Comparison of ENCODE assay signal across 3 cellular contexts in the genomic region with DNA sequence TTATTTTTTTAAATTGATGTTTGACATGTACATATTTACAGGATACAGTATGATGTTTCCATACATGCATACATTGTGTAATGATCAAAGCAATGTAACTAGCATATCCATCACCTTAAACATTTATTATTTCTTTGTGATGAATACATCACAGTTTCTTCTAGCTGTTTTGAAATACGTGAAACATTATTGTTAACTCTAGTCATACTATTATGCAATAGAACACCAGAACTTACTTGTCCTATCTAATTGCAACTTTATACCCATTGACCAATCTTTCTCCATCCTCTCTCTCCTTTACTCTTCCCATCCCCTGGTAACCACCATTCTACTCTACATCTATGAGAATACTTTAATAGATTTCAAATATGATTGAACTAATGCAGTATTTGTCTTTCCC.
TF ChIP-seq lines count a peak whose summit lies in the region.

No MANE protein-coding gene starts in this region.

TF ChIP-seq in HepG2, 621 proteins besides CTCF, POLR2A, EP300 and RAD21:
- peak; percentile 55; the same call in 1 of the 2 replicates for TF ChIP-seq CEBPB (IDR thresholded peaks at IDR 0.05; ENCODE audit: borderline replicate concordance, low read depth, low read length)
- TF ChIP-seq HOXA5 (CRISPR knock-in tag; IDR thresholded peaks at IDR 0.05): no peak
- TF ChIP-seq ZNF83 (CRISPR knock-in tag; IDR thresholded peaks at IDR 0.05; ENCODE audit: borderline replicate concordance): no peak
- TF ChIP-seq, protein P1, sequence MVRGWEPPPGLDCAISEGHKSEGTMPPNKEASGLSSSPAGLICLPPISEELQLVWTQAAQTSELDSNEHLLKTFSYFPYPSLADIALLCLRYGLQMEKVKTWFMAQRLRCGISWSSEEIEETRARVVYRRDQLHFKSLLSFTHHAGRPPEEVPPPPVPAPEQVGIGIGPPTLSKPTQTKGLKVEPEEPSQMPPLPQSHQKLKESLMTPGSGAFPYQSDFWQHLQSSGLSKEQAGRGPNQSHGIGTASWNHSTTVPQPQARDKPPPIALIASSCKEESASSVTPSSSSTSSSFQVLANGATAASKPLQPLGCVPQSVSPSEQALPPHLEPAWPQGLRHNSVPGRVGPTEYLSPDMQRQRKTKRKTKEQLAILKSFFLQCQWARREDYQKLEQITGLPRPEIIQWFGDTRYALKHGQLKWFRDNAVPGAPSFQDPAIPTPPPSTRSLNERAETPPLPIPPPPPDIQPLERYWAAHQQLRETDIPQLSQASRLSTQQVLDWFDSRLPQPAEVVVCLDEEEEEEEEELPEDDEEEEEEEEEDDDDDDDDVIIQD (CRISPR knock-in tag; IDR thresholded peaks at IDR 0.05; ENCODE audit: low read depth): no peak
- TF ChIP-seq TEAD3 (CRISPR knock-in tag; optimal IDR thresholded peaks at IDR 0.05; ENCODE audit: borderline replicate concordance): no peak

TF ChIP-seq in IMR-90, 13 proteins besides CTCF, POLR2A, EP300 and RAD21:
- TF ChIP-seq MXI1 (IDR thresholded peaks at IDR 0.05; ENCODE audit: borderline replicate concordance, low read depth, low read length) (no peak), CEBPB (IDR thresholded peaks at IDR 0.05; ENCODE audit: low read depth, low read length) (peak; percentile 72), MAFK (IDR thresholded peaks at IDR 0.05; ENCODE audit: low read depth, low read length) (no peak)
- TF ChIP-seq, protein P2, sequence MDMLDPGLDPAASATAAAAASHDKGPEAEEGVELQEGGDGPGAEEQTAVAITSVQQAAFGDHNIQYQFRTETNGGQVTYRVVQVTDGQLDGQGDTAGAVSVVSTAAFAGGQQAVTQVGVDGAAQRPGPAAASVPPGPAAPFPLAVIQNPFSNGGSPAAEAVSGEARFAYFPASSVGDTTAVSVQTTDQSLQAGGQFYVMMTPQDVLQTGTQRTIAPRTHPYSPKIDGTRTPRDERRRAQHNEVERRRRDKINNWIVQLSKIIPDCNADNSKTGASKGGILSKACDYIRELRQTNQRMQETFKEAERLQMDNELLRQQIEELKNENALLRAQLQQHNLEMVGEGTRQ (IDR thresholded peaks at IDR 0.05; ENCODE audit: low read depth, low read length): no peak
TF ChIP-seq in IMR-90: peak in this region for 1.

TF ChIP-seq in endothelial cell of umbilical vein, 7 proteins besides CTCF, POLR2A, EP300 and RAD21:
- TF ChIP-seq POLR2AphosphoS5 (IDR thresholded peaks at IDR 0.05; ENCODE audit: insufficient read depth, low read depth, low read length) (no peak), EZH2 (IDR thresholded peaks at IDR 0.05; ENCODE audit: borderline replicate concordance, low read depth, low read length, severe bottlenecking) (no peak), FOS (IDR thresholded peaks at IDR 0.05; ENCODE audit: borderline replicate concordance, insufficient read depth, low read length) (no peak), MYC (IDR thresholded peaks at IDR 0.05; ENCODE audit: low read depth, low read length) (no peak), GATA2 (IDR thresholded peaks at IDR 0.05; ENCODE audit: insufficient read depth, insufficient read length, low read depth, low read length) (no peak), JUN (IDR thresholded peaks at IDR 0.05; ENCODE audit: borderline replicate concordance, insufficient read depth, insufficient read length, low read depth) (no peak)
- TF ChIP-seq, protein P3, sequence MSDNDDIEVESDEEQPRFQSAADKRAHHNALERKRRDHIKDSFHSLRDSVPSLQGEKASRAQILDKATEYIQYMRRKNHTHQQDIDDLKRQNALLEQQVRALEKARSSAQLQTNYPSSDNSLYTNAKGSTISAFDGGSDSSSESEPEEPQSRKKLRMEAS (IDR thresholded peaks at IDR 0.05; ENCODE audit: insufficient read depth, insufficient read length): no peak
